ENCODE assay signal across 10 cellular contexts in genomic region chr1:200473698-200474371, GRCh38.
A peak's percentile ranks its signal among the peaks of the same experiment; 100 is the strongest.
DNase-seq lines count a peak whose midpoint lies in the region; ATAC-seq, FAIRE-seq and TF ChIP-seq lines count a peak whose summit lies in the region.
"Had no signal": no experiment of that assay in that cellular context is flagged by ENCODE, and none has a peak within 500 bp of the region (broad histone marks: within the 10 kb centered on the region; RNA-seq: fewer than 3 reads in every experiment).

No MANE protein-coding gene starts in this region.

- no TSS peak for BruUV-seq in PC-9 (replicated peaks; lab: Mats Ljungman, UMichigan)

- DNase-seq in GM12892 (ENCODE audit: insufficient read length) (no peak), SW 1271 (lab: John Stamatoyannopoulos, UW) (no peak), PC-9 (no peak), sciatic nerve (ENCODE audit: low spot score) (no peak), posterior vena cava (ENCODE audit: low spot score) (no peak)
- no peak for DNase-seq in effector memory CD4-positive, alpha-beta T cell

- H3K4me3 ChIP-seq in effector memory CD4-positive, alpha-beta T cell (ENCODE audit: insufficient read depth, low read depth, low read length, poor library complexity, severe bottlenecking), result peak overlapping the region; percentile 4
- no peak overlapping the region for H3K4me3 ChIP-seq in PC-9

- H3K27me3 ChIP-seq in effector memory CD4-positive, alpha-beta T cell (replicated peaks; ENCODE audit: control insufficient read depth, insufficient read depth, low read length, poor library complexity, severe bottlenecking), result no peaks in the 10 kb centered on the region
- H3K27me3 ChIP-seq in PC-9 (ENCODE audit: insufficient read depth, low read depth), result no peaks in the 10 kb centered on the region

- peak; percentile 94 for FAIRE-seq in GM12892 (lab: Jason Lieb, UNC)
- FAIRE-seq: endometrium had no signal

- H3K36me3 ChIP-seq in effector memory CD4-positive, alpha-beta T cell (ENCODE audit: control insufficient read depth, insufficient read depth, low read length), result no peaks in the 10 kb centered on the region
- H3K36me3 ChIP-seq in PC-9 (ENCODE audit: low read depth), result no peaks in the 10 kb centered on the region

- no peaks in the 10 kb centered on the region for H4K20me1 ChIP-seq in PC-9 (ENCODE audit: insufficient read depth)

- no peaks in the 10 kb centered on the region for H3K79me2 ChIP-seq in PC-9 (ENCODE audit: low read depth)

- peak; percentile 55 for TF ChIP-seq POLR2A in GM12892 (IDR thresholded peaks at IDR 0.05; ENCODE audit: low read depth, low read length)

- no peak overlapping the region for H3K27ac ChIP-seq in effector memory CD4-positive, alpha-beta T cell (ENCODE audit: insufficient read depth, low read length, poor library complexity, severe bottlenecking)
- H3K27ac ChIP-seq in PC-9, result no peak overlapping the region
- H3K27ac ChIP-seq: KMS-11 had no signal

- peaks cover 21% of the 10 kb centered on the region for H3F3A ChIP-seq in PC-9 (ENCODE audit: insufficient read depth, low read depth)

- no peaks in the 10 kb centered on the region for H3K9me2 ChIP-seq in PC-9 (ENCODE audit: insufficient read depth)

- ATAC-seq in GM19468 (IDR thresholded peaks at IDR 0.05; ENCODE audit: extremely low read depth, unreplicated experiment) (peak; percentile 36), HG03469 (IDR thresholded peaks at IDR 0.05; ENCODE audit: unreplicated experiment) (peak; percentile 69), sciatic nerve (no peak)

- H3K9me3 ChIP-seq in effector memory CD4-positive, alpha-beta T cell (ENCODE audit: control insufficient read depth, low read length), result no peaks in the 10 kb centered on the region
- no peaks in the 10 kb centered on the region for H3K9me3 ChIP-seq in PC-9 (ENCODE audit: insufficient read depth, low read depth)

- TF ChIP-seq CTCF in PC-9 (conservative IDR thresholded peaks at IDR 0.05), result no peak

- POLR2A ChIA-PET in PC-9 (lab: Charles Lee; ENCODE audit: unreplicated experiment), result no interaction called here

- peaks cover 5% of the 10 kb centered on the region for H3K4me1 ChIP-seq in effector memory CD4-positive, alpha-beta T cell (ENCODE audit: control insufficient read depth, insufficient read depth, low read length, poor library complexity, severe bottlenecking)
- H3K4me1 ChIP-seq in PC-9 (replicated peaks; ENCODE audit: insufficient read depth), result peaks cover 26% of the 10 kb centered on the region

- intact Hi-C loops in PC-9 (cut with micrococcal nuclease; ENCODE audit: unreplicated experiment) (no loop called here), sciatic nerve (cut with DNase I) (no loop called here), posterior vena cava (cut with DNase I) (no loop called here)

- H2AFZ ChIP-seq in PC-9, result no peak overlapping the region

- no peak overlapping the region for H3K4me2 ChIP-seq in PC-9
- H3K4me2 ChIP-seq: KMS-11 had no signal

- CTCF ChIA-PET in PC-9 (lab: Charles Lee), result no interaction called here
